Comparison of ENCODE assay signal across 27 cellular contexts in the genomic region with DNA sequence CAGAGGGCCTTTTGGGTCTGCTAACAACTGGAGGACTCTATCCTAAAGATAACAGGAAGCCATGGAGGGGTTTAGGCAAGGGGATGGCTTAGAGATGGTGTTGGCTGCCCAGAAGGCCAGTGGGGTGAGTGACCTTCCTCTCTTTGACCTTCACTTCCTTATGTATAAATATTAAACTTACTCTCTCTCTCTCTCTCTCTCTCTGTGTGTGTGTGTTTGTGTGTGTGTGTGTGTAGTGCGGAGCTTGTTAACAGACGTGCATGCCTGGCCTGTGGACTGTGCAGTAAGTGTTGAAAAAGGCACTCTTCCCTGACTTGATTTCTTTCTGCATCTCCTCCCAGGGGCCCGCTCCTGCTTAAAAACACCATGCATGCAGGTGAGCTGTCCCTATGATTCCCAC. TPM values are rescaled to one million over a fixed set of nuclear protein-coding genes. Genes with fewer than 3 reads are reported as not detected.
"Had no signal": no experiment of that assay in that cellular context is flagged by ENCODE, and none has a peak within 500 bp of the region (broad histone marks: within the 10 kb centered on the region; RNA-seq: fewer than 3 reads in every experiment).

No MANE protein-coding gene starts in this region.

- H3K4me1 ChIP-seq: SJCRH30 had no signal

- H3K4me3 ChIP-seq: SJCRH30 had no signal

- H3K27ac ChIP-seq: KMS-11, RWPE1, SJCRH30 had no signal

- H3K36me3 ChIP-seq: SJCRH30 had no signal

- H3K27me3 ChIP-seq: SJCRH30 had no signal

- DNase-seq: activated B cell treated with CpG ODN at 0.5 μM for 24 hours; activated CD4-positive, alpha-beta memory T cell treated with anti-CD3 and anti-CD28 coated beads, Interleukin-2, amount 10 ng/mL, durations not matched to agents 7 days and 5 days; activated CD4-positive, alpha-beta T cell treated with anti-CD3 and anti-CD28 coated beads, Interleukin-2, amount 10 ng/mL, durations not matched to agents 7 days and 5 days; activated gamma-delta T cell; activated naive CD4-positive, alpha-beta T cell treated with anti-CD3 and anti-CD28 coated beads for 36 hours; activated T-cell treated with anti-CD3 and anti-CD28 coated beads for 4 hours; activated T-cell treated with anti-CD3 and anti-CD28 coated beads, Interleukin-2, amount 50 U/mL, for 48 hours; amygdala; NCI-H1092; NCI-H1417; NCI-H2029; NCI-H2107; NCI-H226; NCI-H526; NK-92 treated with Interleukin-12 subunit alpha and Interleukin-12 subunit beta, amount 100 ng/mL, for 24 hours; OCI-M1; Right ventricle myocardium superior; SJCRH30; T-helper 17 cell; T-helper 9 cell had no signal

- H3K9ac ChIP-seq: KMS-11 had no signal

- H3K9me3 ChIP-seq: SJCRH30 had no signal

RNA-seq across cellular contexts. Expression of a gene that starts 10.0 kb away (rescaled TPM):
- total RNA-seq: activated B cell treated with CpG ODN at 0.5 μM for 24 hours; activated CD8-positive, alpha-beta memory T cell treated with anti-CD3 and anti-CD28 coated beads for 36 hours; astrocyte; MCF 10A; NCI-H460; SJCRH30 had no signal

RNA-seq across cellular contexts. Expression of a gene that starts 28.3 kb away (rescaled TPM):
- total RNA-seq: activated B cell treated with CpG ODN at 0.5 μM for 24 hours; activated CD4-positive, alpha-beta memory T cell treated with anti-CD3 and anti-CD28 coated beads, Interleukin-2, amount 10 ng/mL, durations not matched to agents 7 days and 5 days; activated CD4-positive, alpha-beta T cell treated with anti-CD3 and anti-CD28 coated beads, Interleukin-2, amount 10 ng/mL, durations not matched to agents 7 days and 5 days; activated CD8-positive, alpha-beta memory T cell treated with anti-CD3 and anti-CD28 coated beads for 36 hours; activated naive CD4-positive, alpha-beta T cell treated with anti-CD3 and anti-CD28 coated beads for 36 hours; activated T-helper 17 cell treated with anti-CD3 and anti-CD28 coated beads, Interleukin-2, amount 50 U/mL, for 72 hours; astrocyte; MCF 10A; NCI-H460; SJCRH30; T-helper 17 cell had no signal
